16 cellular contexts compared by ENCODE assay signal in the genomic region with DNA sequence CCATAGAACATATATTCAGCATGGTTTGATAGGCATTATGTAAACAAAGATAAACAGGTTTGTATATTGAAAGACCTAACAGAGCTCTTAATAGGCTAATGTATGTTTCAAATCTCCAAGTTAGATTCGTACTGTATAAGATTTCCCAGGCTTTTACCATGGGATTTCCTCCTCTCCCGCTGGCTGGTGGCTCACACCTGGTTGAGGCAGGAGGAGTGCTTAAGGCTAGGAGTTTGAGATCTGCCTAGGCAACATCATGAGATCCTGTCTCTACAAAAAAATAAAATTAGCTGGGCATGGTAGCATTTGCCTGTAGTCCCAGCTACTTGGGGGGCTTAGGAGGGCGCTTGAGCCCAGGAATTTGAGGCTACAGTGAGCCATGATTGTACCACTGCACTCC. TPM values are rescaled to one million over a fixed set of nuclear protein-coding genes. Genes with fewer than 3 reads are reported as not detected.
A peak's percentile ranks its signal among the peaks of the same experiment; 100 is the strongest.
DNase-seq lines count a peak whose midpoint lies in the region; ATAC-seq and TF ChIP-seq lines count a peak whose summit lies in the region.
"Had no signal": no experiment of that assay in that cellular context is flagged by ENCODE, and none has a peak within 500 bp of the region (broad histone marks: within the 10 kb centered on the region; RNA-seq: fewer than 3 reads in every experiment).

No MANE protein-coding gene starts in this region.

- no TSS peak for BruUV-seq in MCF 10A (replicated peaks; lab: Mats Ljungman, UMichigan)

- H3K27me3 Mint-ChIP-seq in MCF 10A (ENCODE audit: insufficient read depth, unreplicated experiment) = no peaks in the 10 kb centered on the region

- H3K23ac ChIP-seq in mesendoderm (ENCODE audit: low read length) = no peak overlapping the region

- H3K56ac ChIP-seq in mesendoderm (ENCODE audit: low read length) = peak overlapping the region; percentile 66

- no peak overlapping the region for H3K4me3 ChIP-seq in breast epithelium
- H3K4me3 ChIP-seq in mesendoderm (ENCODE audit: low read length) = no peak overlapping the region
- H3K4me3 ChIP-seq in aorta (ENCODE audit: low read length in 2 of 2) = peak overlapping the region in 1 of 2 donors; percentile 8
- H3K4me3 ChIP-seq in MM.1S (ENCODE audit: low read length) = no peak overlapping the region
- H3K4me3 ChIP-seq: body of pancreas, HAP-1, right atrium auricular region had no signal

- H4K5ac ChIP-seq in mesendoderm (ENCODE audit: low read length) = no peak overlapping the region

- H3K4ac ChIP-seq in mesendoderm (ENCODE audit: low read depth, low read length) = peak overlapping the region; percentile 68

- H2BK15ac ChIP-seq in mesendoderm (replicated peaks; ENCODE audit: low read depth) = no peak overlapping the region

- H3K36me3 ChIP-seq in breast epithelium = no peaks in the 10 kb centered on the region
- H3K36me3 ChIP-seq in mesendoderm (ENCODE audit: control insufficient read depth, insufficient read depth, low read length) = no peaks in the 10 kb centered on the region
- H3K36me3 ChIP-seq in aorta (ENCODE audit: control insufficient read depth in 1 of 2, insufficient read depth in 2 of 2, low read length in 1 of 2) = no peaks in the 10 kb centered on the region
- H3K36me3 ChIP-seq in MM.1S (replicated peaks; ENCODE audit: insufficient read depth, low read length) = no peaks in the 10 kb centered on the region
- H3K36me3 ChIP-seq: HAP-1, neutrophil, right atrium auricular region had no signal

- H3K4me2 ChIP-seq in mesendoderm (ENCODE audit: low read length) = no peak overlapping the region
- no peak overlapping the region for H3K4me2 ChIP-seq in MM.1S (ENCODE audit: low read depth, low read length)

- H2BK120ac ChIP-seq in mesendoderm (ENCODE audit: low read depth, low read length) = peak overlapping the region; percentile 96

- POLR2A ChIA-PET in MCF 10A (lab: Yijun Ruan, JAX) = interaction anchor here (0.7 to 1.4 kb wide), 8 partner anchors 15 to 487 kb away, joined by 3 to 4 read pairs (median 3); a partner anchor contains a TSS

- TF ChIP-seq POLR2A in breast epithelium (IDR thresholded peaks at IDR 0.05) = no peak

- H4K8ac ChIP-seq in mesendoderm (ENCODE audit: low read depth, low read length) = no peak overlapping the region

- H3K36me3 Mint-ChIP-seq in MCF 10A (ENCODE audit: insufficient read depth, unreplicated experiment) = no peaks in the 10 kb centered on the region
- H3K36me3 Mint-ChIP-seq: memory B cell had no signal

- no peaks in the 10 kb centered on the region for H4K20me1 ChIP-seq in MM.1S (ENCODE audit: insufficient read depth, low read length)

- no peak overlapping the region for H3K27ac Mint-ChIP-seq in MCF 10A (ENCODE audit: low read depth, unreplicated experiment)
- H3K27ac Mint-ChIP-seq: memory B cell; stimulated activated naive CD8-positive, alpha-beta T cell treated with anti-CD3 and anti-CD28 coated beads, Interleukin-15, amount 100 ng/mL, for 72 hours had no signal

- H3K79me1 ChIP-seq in mesendoderm (ENCODE audit: low read length) = no peaks in the 10 kb centered on the region

- intact Hi-C loops in breast epithelium (cut with DNase I; ENCODE audit: low total_unique reads) = no loop called here
- intact Hi-C loops in MCF 10A (cut with micrococcal nuclease) = no loop called here
- intact Hi-C loops in aorta (cut with DNase I) = no loop called here

- H3K4me1 ChIP-seq in breast epithelium (peaks cover 0 to 1% of the 10 kb centered on the region in 2 donors), mesendoderm (ENCODE audit: control insufficient read depth, low read depth, low read length) (peaks cover 4% of the 10 kb centered on the region), aorta (ENCODE audit: control insufficient read depth in 1 of 2, insufficient read depth in 2 of 2, low read length in 2 of 2) (peaks cover 2 to 7% of the 10 kb centered on the region in 2 donors), MM.1S (ENCODE audit: low read length) (no peaks in the 10 kb centered on the region)
- H3K4me1 ChIP-seq: HAP-1, right atrium auricular region had no signal

- no peak overlapping the region for H2AFZ ChIP-seq in MM.1S (ENCODE audit: low read length)

- H3K9me3 Mint-ChIP-seq in MCF 10A (ENCODE audit: unreplicated experiment) = no peaks in the 10 kb centered on the region
- H3K9me3 Mint-ChIP-seq: memory B cell; stimulated activated naive CD8-positive, alpha-beta T cell treated with anti-CD3 and anti-CD28 coated beads, Interleukin-15, amount 100 ng/mL, for 72 hours had no signal

- no peak overlapping the region for H3K9ac ChIP-seq in mesendoderm (ENCODE audit: low read length)
- H3K9ac ChIP-seq in MM.1S (ENCODE audit: low read length) = no peak overlapping the region

- no peak overlapping the region for H3K4me3 Mint-ChIP-seq in MCF 10A (ENCODE audit: unreplicated experiment)
- H3K4me3 Mint-ChIP-seq: memory B cell; stimulated activated naive CD8-positive, alpha-beta T cell treated with anti-CD3 and anti-CD28 coated beads, Interleukin-15, amount 100 ng/mL, for 72 hours had no signal

- no peaks in the 10 kb centered on the region for H3K79me2 ChIP-seq in mesendoderm (ENCODE audit: control insufficient read depth, insufficient read depth, low read length)
- no peaks in the 10 kb centered on the region for H3K79me2 ChIP-seq in MM.1S (ENCODE audit: low read length)

- no peaks in the 10 kb centered on the region for H3K9me2 ChIP-seq in MM.1S (replicated peaks; ENCODE audit: insufficient read depth, low read length)

- CTCF ChIA-PET in MCF 10A (lab: Yijun Ruan, JAX) = interaction anchor here (0.6 to 2.0 kb wide), 14 partner anchors 8 to 252 kb away, joined by 3 to 9 read pairs (median 4); no protein-coding TSS in a partner anchor

- H3K27me3 ChIP-seq in breast epithelium (no peaks in the 10 kb centered on the region), mesendoderm (ENCODE audit: insufficient read depth, low read length, poor library complexity) (no peaks in the 10 kb centered on the region), aorta (ENCODE audit: control insufficient read depth in 1 of 2, insufficient read depth in 2 of 2, low read length in 1 of 2) (no peaks in the 10 kb centered on the region), MM.1S (replicated peaks; ENCODE audit: insufficient read depth, low read length) (no peaks in the 10 kb centered on the region)
- H3K27me3 ChIP-seq: body of pancreas had no signal

- DNase-seq in breast epithelium (ENCODE audit: low spot score in 2 of 2) = no peak
- no peak for DNase-seq in MCF 10A (ENCODE audit: unreplicated experiment)
- DNase-seq in caudate nucleus (lab: John Stamatoyannopoulos, UW) = no peak
- DNase-seq in mesendoderm = peak; percentile 72
- no peak for DNase-seq in aorta
- DNase-seq in MM.1S = no peak
- DNase-seq in stimulated activated CD4-positive, alpha-beta T cell treated with anti-CD3 and anti-CD28 coated beads, Interleukin-4, amount 100 ng/mL, for 24 hours = no peak
- DNase-seq: activated naive CD4-positive, alpha-beta T cell treated with Interleukin-2 at 50 U/mL for 16 hours; body of pancreas; NK-92 treated with Interleukin-12 subunit alpha and Interleukin-12 subunit beta, amount 100 ng/mL, for 24 hours; stimulated activated naive CD8-positive, alpha-beta T cell treated with anti-CD3 and anti-CD28 coated beads, Interleukin-15, amount 100 ng/mL, for 72 hours had no signal

- ATAC-seq in aorta (ENCODE audit: low FRiP score) (no peak), HG02610 (IDR thresholded peaks at IDR 0.05; ENCODE audit: unreplicated experiment) (no peak)
- ATAC-seq: body of pancreas; stimulated activated naive CD8-positive, alpha-beta T cell treated with anti-CD3 and anti-CD28 coated beads, Interleukin-15, amount 100 ng/mL, for 72 hours had no signal

- no peaks in the 10 kb centered on the region for H3K9me3 ChIP-seq in breast epithelium
- H3K9me3 ChIP-seq in aorta (ENCODE audit: control insufficient read depth, low read length) = no peaks in the 10 kb centered on the region
- no peaks in the 10 kb centered on the region for H3K9me3 ChIP-seq in MM.1S (replicated peaks; ENCODE audit: insufficient read depth, low read length)
- H3K9me3 ChIP-seq: body of pancreas, HAP-1, neutrophil, right atrium auricular region had no signal

- H3K27ac ChIP-seq in breast epithelium (peak overlapping the region; percentile 45 to 73), caudate nucleus (ENCODE audit: low read depth, low read length) (peak overlapping the region; percentile 11), mesendoderm (ENCODE audit: low read depth, low read length) (peak overlapping the region; percentile 83), aorta (ENCODE audit: low read depth in 1 of 2, low read length in 2 of 2) (peak overlapping the region; percentile 47 to 79), MM.1S (ENCODE audit: low read length) (no peak overlapping the region)
- H3K27ac ChIP-seq: body of pancreas, neutrophil had no signal

- H2BK5ac ChIP-seq in mesendoderm (ENCODE audit: low read length) = peak overlapping the region; percentile 15

- TF ChIP-seq CTCF in breast epithelium (IDR thresholded peaks at IDR 0.05) (no peak), MCF 10A (IDR thresholded peaks at IDR 0.05; ENCODE audit: unreplicated experiment) (no peak), MM.1S (IDR thresholded peaks at IDR 0.05; ENCODE audit: low read length) (no peak)

- H3F3A ChIP-seq in MM.1S (ENCODE audit: insufficient read depth, low read length) = no peaks in the 10 kb centered on the region

- no peak overlapping the region for H2AK5ac ChIP-seq in mesendoderm (ENCODE audit: low read length)

- WGBS in mesendoderm (ENCODE audit: extremely low coverage, insufficient coverage, low lambda C conversion rate) = no CpG with 5 or more reads among the region's 3 CpGs
- WGBS in aorta, 2 donors = 82 to 88% methylated on average over 3 of the region's 3 CpGs

- no peaks in the 10 kb centered on the region for H3K4me1 Mint-ChIP-seq in MCF 10A (ENCODE audit: insufficient read depth, unreplicated experiment)
- H3K4me1 Mint-ChIP-seq: memory B cell; stimulated activated naive CD8-positive, alpha-beta T cell treated with anti-CD3 and anti-CD28 coated beads, Interleukin-15, amount 100 ng/mL, for 72 hours had no signal

- peak overlapping the region; percentile 76 for H3K18ac ChIP-seq in mesendoderm (ENCODE audit: low read length)

RNA-seq across cellular contexts. Expression of a gene that starts 5.4 kb away (rescaled TPM):
- total RNA-seq in breast epithelium = 100 to 1,000 TPM; 106 to 129 (median 114) TPM
- total RNA-seq in MCF 10A (2022) = 8.3 and 9.1 TPM in 2 replicates
- 8.8 TPM for polyA plus RNA-seq in mesendoderm (2013, experiment 1 of 2)
- 8.6 TPM for polyA plus RNA-seq in mesendoderm (2013, experiment 2 of 2)
- 100 to 1,000 TPM; 417 to 443 TPM for total RNA-seq in aorta
- 100 to 1,000 TPM; 256 to 287 TPM for polyA plus RNA-seq in aorta

RNA-seq across cellular contexts. Expression of a gene that starts 56.7 kb away (rescaled TPM):
- total RNA-seq in breast epithelium = 10 to 100 TPM; 11.8 to 35.3 (median 24.6) TPM
- total RNA-seq in MCF 10A (2022) = 80.4 and 94.9 TPM in 2 replicates
- 129 TPM for polyA plus RNA-seq in mesendoderm (2013, experiment 1 of 2)
- polyA plus RNA-seq in mesendoderm (2013, experiment 2 of 2) = 138 TPM
- total RNA-seq in aorta = 10 to 100 TPM; 23.4 to 34.1 TPM
- 10 to 100 TPM; 11.2 to 14.8 TPM for polyA plus RNA-seq in aorta

Comparison
In these comparisons a context has a peak if more than half of its experiments do, and no peak if none do; other contexts are left out.
1. RNA of a gene that starts 5.4 kb away (total RNA-seq): 417 to 443 TPM in aorta and 106 to 129 TPM in breast epithelium; 8.3 to 9.1 TPM in MCF 10A; every median in the first group is over 10 times any median in the second.